21 cellular contexts compared by ENCODE assay signal in genomic region chr3:175585898-175586297, GRCh38.
A peak's percentile ranks its signal among the peaks of the same experiment; 100 is the strongest.
DNase-seq lines count a peak whose midpoint lies in the region; ATAC-seq and TF ChIP-seq lines count a peak whose summit lies in the region.
"Had no signal": no experiment of that assay in that cellular context is flagged by ENCODE, and none has a peak within 500 bp of the region (broad histone marks: within the 10 kb centered on the region; RNA-seq: fewer than 3 reads in every experiment).

No MANE protein-coding gene starts in this region.

- ATAC-seq in left cardiac atrium, result no peak
- ATAC-seq: activated CD4-positive, CD25-positive, alpha-beta regulatory T cell treated with anti-CD3 and anti-CD28 coated beads, Interleukin-2, amount 50 U/mL, for 24 hours; activated naive CD4-positive, alpha-beta T cell treated with anti-CD3 and anti-CD28 coated beads, Interleukin-2, amount 50 U/mL, for 72 hours; GM12878 had no signal

- intact Hi-C loops in left cardiac atrium (cut with DNase I) (no loop called here), dorsolateral prefrontal cortex (cut with DNase I) (no loop called here)

- DNase-seq in AG10803 (ENCODE audit: low read depth), result peak; percentile 34
- DNase-seq in HS-5 (ENCODE audit: low read depth), result peak; percentile 31
- DNase-seq in astrocyte of the spinal cord (ENCODE audit: low read depth, low spot score), result peak; percentile 76
- peak; percentile 4 for DNase-seq in glomerular visceral epithelial cell (ENCODE audit: extremely low spot score)
- no peak for DNase-seq in SIG-M5 treated with dmso at 0.1 percent for 504 hours (lab: John Stamatoyannopoulos, UW; ENCODE audit: unreplicated experiment)
- no peak for DNase-seq in left cardiac atrium
- DNase-seq in dorsolateral prefrontal cortex, result no peak
- no peak for DNase-seq in activated CD4-positive, alpha-beta T cell treated with anti-CD3 and anti-CD28 coated beads for 1 hour
- DNase-seq: BE2C; colonic mucosa; DMS79; midbrain; NCI-H2081; NCI-H526 treated with DMSO at 0.1 percent for 48 hours; ovary; stimulated activated CD4-positive, alpha-beta T cell treated with anti-CD3 and anti-CD28 coated beads, Interleukin-12 subunit alpha, Interleukin-12 subunit beta, amount 100 ng/mL, for 4 hours; T-helper 1 cell had no signal

- no peak overlapping the region for H3K27ac ChIP-seq in dorsolateral prefrontal cortex
- H3K27ac ChIP-seq: colonic mucosa, esophagus muscularis mucosa, ovary had no signal

- TF ChIP-seq CTCF in AG10803 (conservative IDR thresholded peaks at IDR 0.05; ENCODE audit: low read length) (no peak), astrocyte of the spinal cord (IDR thresholded peaks at IDR 0.05; ENCODE audit: low read depth, low read length) (no peak), dorsolateral prefrontal cortex (IDR thresholded peaks at IDR 0.05 in 54 of 56, conservative IDR thresholded peaks at IDR 0.05 in 2 of 56; ENCODE audit: low read depth in 1 of 56, partially characterized antibody in 56 of 56) (no peak)

- H3K27me3 ChIP-seq in dorsolateral prefrontal cortex, result no peaks in the 10 kb centered on the region
- H3K27me3 ChIP-seq: BE2C, colonic mucosa, esophagus muscularis mucosa, ovary had no signal

- H3K4me3 ChIP-seq in AG10803 (ENCODE audit: low read length), result no peak overlapping the region
- H3K4me3 ChIP-seq in astrocyte of the spinal cord (ENCODE audit: low read depth, low read length), result no peak overlapping the region
- H3K4me3 ChIP-seq in dorsolateral prefrontal cortex, result no peak overlapping the region
- H3K4me3 ChIP-seq: colonic mucosa, esophagus muscularis mucosa, GM12878, ovary had no signal

- in situ Hi-C loops in astrocyte of the spinal cord (cut with HindIII; ENCODE audit: low sequenced_read_pairs), result no loop called here

Comparison
In these comparisons a context has a peak if more than half of its experiments do, and no peak if none do; other contexts are left out.
1. DNase-seq: peak in AG10803 (single experiment), HS-5 (single experiment), astrocyte of the spinal cord (single experiment) and glomerular visceral epithelial cell (single experiment); none in SIG-M5 treated with dmso at 0.1 percent for 504 hours (single experiment), left cardiac atrium (single experiment), dorsolateral prefrontal cortex (0 of 10) and activated CD4-positive, alpha-beta T cell treated with anti-CD3 and anti-CD28 coated beads for 1 hour (single experiment).